In the genomic region with DNA sequence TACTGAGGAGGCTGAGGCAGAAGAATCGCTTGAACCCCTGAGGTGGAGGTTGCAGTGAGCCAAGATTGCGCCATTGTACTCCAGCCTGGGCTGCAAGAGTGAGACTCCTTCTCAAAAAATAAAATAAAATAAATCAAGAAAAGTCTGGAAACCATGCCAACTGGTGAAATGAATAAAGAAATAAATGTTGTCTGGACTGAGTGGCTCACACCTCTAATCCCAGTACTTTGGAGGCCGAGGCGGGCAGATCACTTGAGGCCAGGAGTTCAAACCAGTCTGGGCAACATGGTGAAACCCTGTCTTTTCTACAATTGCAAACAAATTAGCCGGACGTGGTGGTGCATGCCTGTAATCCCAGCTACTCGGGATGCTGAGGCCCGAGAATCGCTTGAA, we compare ENCODE assay signal across 8 cellular contexts. TPM values are rescaled to one million over a fixed set of nuclear protein-coding genes. Genes with fewer than 3 reads are reported as not detected.
DNase-seq lines count a peak whose midpoint lies in the region; ATAC-seq and TF ChIP-seq lines count a peak whose summit lies in the region.

No MANE protein-coding gene starts in this region.

- DNase-seq in RWPE1 (ENCODE audit: low spot score) (no peak), epithelial cell of prostate (ENCODE audit: low read depth, low spot score) (no peak), neuronal stem cell (ENCODE audit: low spot score) (no peak), NCI-H2227 (lab: John Stamatoyannopoulos, UW; ENCODE audit: unreplicated experiment) (no peak), DMS114 treated with DMSO at 0.1 percent for 48 hours (lab: John Stamatoyannopoulos, UW; ENCODE audit: unreplicated experiment) (no peak)
- no peak for DNase-seq in activated CD8-positive, alpha-beta memory T cell treated with anti-CD3 and anti-CD28 coated beads for 24 hours

- H2BK120ac ChIP-seq in neuronal stem cell (ENCODE audit: low read depth, low read length), result no peak overlapping the region

- H2BK12ac ChIP-seq in neuronal stem cell (ENCODE audit: low read length), result no peak overlapping the region

- peak overlapping the region; percentile 99 for H2AFZ ChIP-seq in neuronal stem cell (ENCODE audit: low read length)

- H3K27me3 ChIP-seq in neuronal stem cell (ENCODE audit: control insufficient read depth in 3 of 3, insufficient read depth in 3 of 3, low read depth in 1 of 3, low read length in 3 of 3), result peaks cover 0 to 5% (median 0%) of the 10 kb centered on the region in 3 experiments

- TF ChIP-seq CTCF in RWPE1 (conservative IDR thresholded peaks at IDR 0.05; ENCODE audit: low read depth), result no peak

- H2BK15ac ChIP-seq in neuronal stem cell (ENCODE audit: low read length), result peak overlapping the region; percentile 3

- H3K36me3 ChIP-seq in ES-I3 (ENCODE audit: insufficient read depth, low read length) (no peaks in the 10 kb centered on the region), neuronal stem cell (replicated peaks in 1 of 2; ENCODE audit: control insufficient read depth in 2 of 2, insufficient read depth in 2 of 2, low read length in 2 of 2) (no peaks in the 10 kb centered on the region)

- no peak for ATAC-seq in HG02973 (IDR thresholded peaks at IDR 0.05; ENCODE audit: unreplicated experiment)

- H3K4me2 ChIP-seq in neuronal stem cell (ENCODE audit: insufficient read depth, low read length, poor library complexity, severe bottlenecking), result no peak overlapping the region

- H3K14ac ChIP-seq in neuronal stem cell (ENCODE audit: low read length), result no peak overlapping the region

- H3K4me1 ChIP-seq in ES-I3 (ENCODE audit: insufficient read depth, low read length) (no peaks in the 10 kb centered on the region), neuronal stem cell (ENCODE audit: control insufficient read depth in 2 of 2, insufficient read depth in 1 of 2, low read depth in 1 of 2, low read length in 2 of 2) (no peaks in the 10 kb centered on the region)

- no peak overlapping the region for H2BK5ac ChIP-seq in neuronal stem cell (ENCODE audit: low read length)

- POLR2A ChIA-PET in RWPE1 (lab: Yijun Ruan, JAX; ENCODE audit: low non-redundant PET), result no interaction called here

- peak overlapping the region; percentile 92 for H3K27ac ChIP-seq in RWPE1
- peak overlapping the region; percentile 78 for H3K27ac ChIP-seq in epithelial cell of prostate
- H3K27ac ChIP-seq in neuronal stem cell (replicated peaks; ENCODE audit: low read length), result no peak overlapping the region

- WGBS in neuronal stem cell (ENCODE audit: extremely low coverage in 2 of 2, insufficient read length in 2 of 2, insufficient replicate concordance in 1 of 2), 2 donors, result no CpG with 5 or more reads among the region's 9 CpGs

- no peak overlapping the region for H4K8ac ChIP-seq in neuronal stem cell (ENCODE audit: low read depth, low read length)

- no peak overlapping the region for H3K4ac ChIP-seq in neuronal stem cell (ENCODE audit: low read length)

- H3K9me3 ChIP-seq in ES-I3 (ENCODE audit: control insufficient read depth, insufficient read depth, low read length) (no peaks in the 10 kb centered on the region), neuronal stem cell (replicated peaks in 1 of 2; ENCODE audit: control insufficient read depth in 2 of 2, insufficient read depth in 1 of 2, low read depth in 1 of 2, low read length in 2 of 2) (peaks cover 0 to 2% of the 10 kb centered on the region in 2 donors)

- peak overlapping the region in 1 of 2 donors; percentile 60 for H3K4me3 ChIP-seq in neuronal stem cell (ENCODE audit: low read length in 2 of 2)

- CTCF ChIA-PET in RWPE1 (lab: Yijun Ruan, JAX), result interaction anchor here (0.6 to 1.1 kb wide), 3 partner anchors 21 to 273 kb away, joined by 3 to 4 read pairs (median 3); no protein-coding TSS in a partner anchor

- H3K18ac ChIP-seq in neuronal stem cell (ENCODE audit: low read length), result peak overlapping the region; percentile 4

- H4K91ac ChIP-seq in neuronal stem cell (ENCODE audit: low read depth, low read length, poor library complexity), result no peak overlapping the region

- peak overlapping the region; percentile 2 for H2AK5ac ChIP-seq in neuronal stem cell (ENCODE audit: low read depth, low read length)

- no peak overlapping the region for H3K23ac ChIP-seq in neuronal stem cell (ENCODE audit: low read depth, low read length, poor library complexity)

- H3K79me1 ChIP-seq in neuronal stem cell (ENCODE audit: low read depth, low read length), result no peaks in the 10 kb centered on the region

- H3K9ac ChIP-seq in ES-I3 (ENCODE audit: low read depth, low read length) (peak overlapping the region; percentile 85; the same call in 1 of the 2 replicates), neuronal stem cell (ENCODE audit: low read depth, low read length, poor library complexity) (no peak overlapping the region)

RNA-seq across cellular contexts. Expression of a gene that starts 0.7 kb away (rescaled TPM):
- polyA plus RNA-seq in neuronal stem cell (2013, experiment 1 of 2), result 3.1 TPM
- polyA plus RNA-seq in neuronal stem cell (2013, experiment 2 of 2), result 4.3 TPM
